19 cellular contexts compared by ENCODE assay signal in genomic region chr19:29247051-29247450, GRCh38.
"Had no signal": no experiment of that assay in that cellular context is flagged by ENCODE, and none has a peak within 500 bp of the region (broad histone marks: within the 10 kb centered on the region; RNA-seq: fewer than 3 reads in every experiment).

No MANE protein-coding gene starts in this region.

- H3K4me1 Mint-ChIP-seq: activated B cell treated with CpG ODN at 0.5 μM for 24 hours; mesothelial cell of epicardium; stimulated activated memory B cell treated with anti-CD40 and anti-IgM and Interleukin-4, amounts not matched to agents 10 μg/mL and 1 μg/mL and 100 μg/mL, for 72 hours had no signal

- H3K36me3 ChIP-seq: heart left ventricle, lower lobe of right lung, pancreas, thyroid gland, vagina had no signal

- H3K9me3 Mint-ChIP-seq: activated B cell treated with CpG ODN at 0.5 μM for 24 hours; activated CD8-positive, alpha-beta T cell treated with anti-CD3 and anti-CD28 coated beads for 36 hours; activated naive CD4-positive, alpha-beta T cell treated with anti-CD3 and anti-CD28 coated beads, Interleukin-2, amount 50 U/mL, for 72 hours; activated T-cell treated with anti-CD3 and anti-CD28 coated beads, Interleukin-2, amount 50 U/mL, for 4 hours; dendritic cell treated with granulocyte-macrophage colony-stimulating factor and Interleukin-4, amounts not matched to agents 40 ng/mL and 50 ng/mL, for 4 days; mesothelial cell of epicardium; stimulated activated memory B cell treated with anti-CD40 and anti-IgM and Interleukin-4, amounts not matched to agents 10 μg/mL and 1 μg/mL and 100 μg/mL, for 72 hours; T-helper 1 cell treated with Interleukin-12 subunit alpha and Interleukin-12 subunit beta and Interleukin-4 antibody, amounts not matched to agents 30 μg/mL and 1 μg/mL, for 36 hours had no signal

- H3K27ac Mint-ChIP-seq: activated B cell treated with CpG ODN at 0.5 μM for 24 hours; activated CD8-positive, alpha-beta T cell treated with anti-CD3 and anti-CD28 coated beads for 36 hours; dendritic cell treated with granulocyte-macrophage colony-stimulating factor and Interleukin-4, amounts not matched to agents 40 ng/mL and 50 ng/mL, for 4 days; mesothelial cell of epicardium; stimulated activated memory B cell treated with anti-CD40 and anti-IgM and Interleukin-4, amounts not matched to agents 10 μg/mL and 1 μg/mL and 100 μg/mL, for 72 hours; T-helper 1 cell treated with Interleukin-12 subunit alpha and Interleukin-12 subunit beta and Interleukin-4 antibody, amounts not matched to agents 30 μg/mL and 1 μg/mL, for 36 hours had no signal

- DNase-seq: activated B cell treated with CpG ODN at 0.5 μM for 24 hours; activated CD4-positive, alpha-beta T cell treated with anti-CD3 and anti-CD28 coated beads for 48 hours; activated CD8-positive, alpha-beta T cell treated with anti-CD3 and anti-CD28 coated beads for 36 hours; activated effector memory CD4-positive, alpha-beta T cell treated with anti-CD3 and anti-CD28 coated beads, Interleukin-2, amount 50 U/mL, for 16 hours; activated T-cell treated with anti-CD3 and anti-CD28 coated beads, Interleukin-2, amount 50 U/mL, for 4 hours; central memory CD4-positive, alpha-beta T cell; effector memory CD4-positive, alpha-beta T cell; heart left ventricle; left cardiac atrium; lower lobe of right lung; pancreas; stimulated activated CD4-positive, alpha-beta T cell treated with anti-CD3 and anti-CD28 coated beads, Interleukin-2, amount 100 ng/mL, for 48 hours; thyroid gland had no signal

- H3K36me3 Mint-ChIP-seq: activated naive CD4-positive, alpha-beta T cell treated with anti-CD3 and anti-CD28 coated beads, Interleukin-2, amount 50 U/mL, for 72 hours; mesothelial cell of epicardium; stimulated activated memory B cell treated with anti-CD40 and anti-IgM and Interleukin-4, amounts not matched to agents 10 μg/mL and 1 μg/mL and 100 μg/mL, for 72 hours had no signal

- ATAC-seq: activated CD8-positive, alpha-beta T cell treated with anti-CD3 and anti-CD28 coated beads for 36 hours; activated naive CD4-positive, alpha-beta T cell treated with anti-CD3 and anti-CD28 coated beads, Interleukin-2, amount 50 U/mL, for 72 hours; activated T-cell treated with anti-CD3 and anti-CD28 coated beads, Interleukin-2, amount 50 U/mL, for 4 hours; lower lobe of right lung; pancreas; stimulated activated memory B cell treated with anti-CD40 and anti-IgM and Interleukin-4, amounts not matched to agents 10 μg/mL and 1 μg/mL and 100 μg/mL, for 72 hours had no signal

- H3K4me1 ChIP-seq: pancreas, thyroid gland, vagina had no signal

- H3K4me3 Mint-ChIP-seq: activated B cell treated with CpG ODN at 0.5 μM for 24 hours; activated CD8-positive, alpha-beta T cell treated with anti-CD3 and anti-CD28 coated beads for 36 hours; activated T-cell treated with anti-CD3 and anti-CD28 coated beads, Interleukin-2, amount 50 U/mL, for 4 hours; dendritic cell treated with granulocyte-macrophage colony-stimulating factor and Interleukin-4, amounts not matched to agents 40 ng/mL and 50 ng/mL, for 4 days; mesothelial cell of epicardium; stimulated activated memory B cell treated with anti-CD40 and anti-IgM and Interleukin-4, amounts not matched to agents 10 μg/mL and 1 μg/mL and 100 μg/mL, for 72 hours; T-helper 1 cell treated with Interleukin-12 subunit alpha and Interleukin-12 subunit beta and Interleukin-4 antibody, amounts not matched to agents 30 μg/mL and 1 μg/mL, for 36 hours had no signal

- H3K9me3 ChIP-seq: heart left ventricle, lower lobe of right lung, pancreas, thyroid gland, vagina had no signal

- H3K4me3 ChIP-seq: heart left ventricle, lower lobe of right lung, pancreas, thyroid gland, vagina had no signal

- H3K27ac ChIP-seq: heart left ventricle, lower lobe of right lung, pancreas, thyroid gland, vagina had no signal

- H3K27me3 ChIP-seq: thyroid gland, vagina had no signal
